8 cellular contexts compared by ENCODE assay signal in the genomic region with DNA sequence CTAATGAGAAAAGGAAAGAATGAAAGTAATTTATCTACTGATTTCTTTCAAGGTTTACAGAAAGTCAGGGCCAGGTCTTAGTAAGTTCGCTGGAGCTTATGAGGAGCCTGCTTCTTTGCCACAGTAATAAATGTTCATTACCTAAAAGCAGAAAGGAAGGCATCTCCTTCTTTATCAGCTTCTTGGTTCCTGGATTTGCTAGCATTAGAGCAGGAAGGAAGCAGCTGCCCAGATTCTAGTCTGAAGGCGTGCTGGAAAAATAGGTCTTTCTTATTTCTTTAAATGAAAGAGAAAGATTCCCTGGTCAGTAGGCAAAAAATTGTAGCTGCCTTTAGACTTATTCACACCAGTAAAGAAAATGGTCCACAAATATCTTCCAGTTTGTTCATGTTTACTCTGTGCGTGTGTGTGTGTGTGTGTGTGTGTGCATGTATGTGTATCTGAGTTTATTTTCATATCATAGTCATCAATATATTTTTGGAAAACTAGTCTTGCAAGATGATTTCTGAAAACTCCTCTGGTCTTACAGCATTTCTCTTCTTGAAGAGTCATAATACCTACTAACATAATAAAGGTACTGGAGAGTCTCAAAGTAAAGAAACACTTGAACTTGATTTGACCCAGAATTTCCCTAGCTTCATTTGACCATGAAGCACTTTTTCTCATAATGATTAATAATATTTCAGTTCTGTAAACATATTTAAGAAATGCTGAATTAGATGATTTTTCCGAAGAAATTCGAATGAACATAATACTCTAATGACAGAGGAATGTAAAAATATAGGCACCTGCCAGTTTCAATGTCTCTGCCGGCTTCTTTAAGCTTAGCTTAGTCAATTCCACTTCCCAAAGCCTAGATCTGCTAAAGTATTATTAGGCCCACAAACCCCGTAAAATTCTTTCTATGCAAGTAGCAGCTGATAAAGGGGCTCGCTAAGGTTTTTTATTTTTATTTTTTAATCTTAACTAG.
A peak's percentile ranks its signal among the peaks of the same experiment; 100 is the strongest.
DNase-seq lines count a peak whose midpoint lies in the region; ATAC-seq, FAIRE-seq and TF ChIP-seq lines count a peak whose summit lies in the region.

No MANE protein-coding gene starts in this region.

- 63% methylated on average over 8 of the region's 8 CpGs for WGBS in liver
- WGBS in HepG2 (ENCODE audit: low lambda C conversion rate): 31% methylated on average over 8 of the region's 8 CpGs
- 20 to 25% methylated on average over 8 of the region's 8 CpGs for WGBS in aorta, 2 donors

- H3K79me2 ChIP-seq in HepG2 (ENCODE audit: insufficient read depth, low read length): no peaks in the 10 kb centered on the region

- H3K27me3 ChIP-seq in liver (ENCODE audit: control insufficient read depth in 4 of 4, insufficient read depth in 4 of 4, low read length in 3 of 4): no peaks in the 10 kb centered on the region
- no peaks in the 10 kb centered on the region for H3K27me3 ChIP-seq in HepG2 (ENCODE audit: control insufficient read depth in 1 of 2, insufficient read depth in 2 of 2, low read length in 2 of 2)
- H3K27me3 ChIP-seq in aorta (ENCODE audit: control insufficient read depth in 1 of 2, insufficient read depth in 2 of 2, low read length in 1 of 2): no peaks in the 10 kb centered on the region
- H3K27me3 ChIP-seq in HAP-1 (ENCODE audit: low read depth): peaks cover 2% of the 10 kb centered on the region

- TF ChIP-seq EP300 in HepG2 (IDR thresholded peaks at IDR 0.05; ENCODE audit: low read depth in 2 of 2, low read length in 2 of 2) (no peak), HepG2 (CRISPR knock-in tag; IDR thresholded peaks at IDR 0.05; ENCODE audit: borderline replicate concordance) (no peak)

- TF ChIP-seq CTCF in liver (IDR thresholded peaks at IDR 0.05; ENCODE audit: low read depth, low read length, missing input control) (no peak), HepG2 (CRISPR knock-in tag; IDR thresholded peaks at IDR 0.05) (no peak), foreskin fibroblast (IDR thresholded peaks at IDR 0.05; ENCODE audit: low read depth, low read length) (no peak)

- no peak overlapping the region for H3K4me2 ChIP-seq in HepG2 (ENCODE audit: low read depth, low read length)

- POLR2A ChIA-PET in HepG2 (lab: Yijun Ruan, JAX): no interaction called here

- BruUV-seq in HepG2 (replicated peaks; lab: Mats Ljungman, UMichigan): no TSS peak

- in situ Hi-C loops in HepG2 (cut with HindIII; ENCODE audit: extremely low pct_ligation_motif_present, low pct_unique_long_range_greater_than_20kb): no loop called here
- in situ Hi-C loops in KBM-7 (cut with MboI; ENCODE audit: low pct_unique_long_range_greater_than_20kb, low sequenced_read_pairs): no loop called here
- in situ Hi-C loops in HAP-1 (cut with MboI; ENCODE audit: low sequenced_read_pairs): no loop called here

- H3K27ac ChIP-seq in liver (ENCODE audit: low read depth in 1 of 2, low read length in 2 of 2) (peak overlapping the region; percentile 72 to 79), HepG2 (ENCODE audit: extremely low read length, insufficient read depth, low read length) (no peak overlapping the region), aorta (ENCODE audit: low read depth in 1 of 2, low read length in 2 of 2) (peak overlapping the region; percentile 75 to 90)

- FAIRE-seq in HepG2 (lab: Jason Lieb, UNC): no peak

- no peak for DNase-seq in HepG2 (ENCODE audit: low spot score)
- peak; percentile 32 for DNase-seq in KBM-7
- peak; percentile 33 to 43 for DNase-seq in foreskin fibroblast
- DNase-seq in aorta: no peak
- no peak for DNase-seq in ureter (ENCODE audit: low spot score)
- no peak for DNase-seq in HAP-1 (ENCODE audit: low spot score in 2 of 2)
- no peak for DNase-seq in DMS153 (lab: John Stamatoyannopoulos, UW)

- CTCF ChIA-PET in HepG2 (lab: Yijun Ruan, JAX; ENCODE audit: low intra/inter-chr PET ratio, low total read pairs): no interaction called here

- H3K9ac ChIP-seq in liver (ENCODE audit: low read depth in 1 of 2, low read length in 2 of 2) (peak overlapping the region in 1 of 2 donors; percentile 36), HepG2 (ENCODE audit: insufficient read depth, low read depth, low read length) (no peak overlapping the region)

- no peak for TF ChIP-seq RAD21 in liver (IDR thresholded peaks at IDR 0.05)
- TF ChIP-seq RAD21 in HepG2 (CRISPR knock-in tag; IDR thresholded peaks at IDR 0.05): no peak

- H3K36me3 ChIP-seq in liver (ENCODE audit: control insufficient read depth in 4 of 4, insufficient read depth in 3 of 4, low read depth in 1 of 4, low read length in 3 of 4) (no peaks in the 10 kb centered on the region), HepG2 (replicated peaks in 1 of 2; ENCODE audit: control insufficient read depth in 1 of 2, insufficient read depth in 2 of 2, low read length in 2 of 2) (no peaks in the 10 kb centered on the region), aorta (ENCODE audit: control insufficient read depth in 1 of 2, insufficient read depth in 2 of 2, low read length in 1 of 2) (no peaks in the 10 kb centered on the region), HAP-1 (replicated peaks) (no peaks in the 10 kb centered on the region)

- intact Hi-C loops in HepG2 (cut with micrococcal nuclease; ENCODE audit: unreplicated experiment) (no loop called here), aorta (cut with DNase I) (no loop called here)

- H3K4me3 ChIP-seq in liver (ENCODE audit: low read depth in 1 of 3, low read length in 3 of 3) (no peak overlapping the region), HepG2 (replicated peaks in 1 of 3; ENCODE audit: insufficient read depth in 1 of 3, low read depth in 2 of 3, low read length in 3 of 3) (no peak overlapping the region), foreskin fibroblast (ENCODE audit: low read depth in 1 of 2, low read length in 2 of 2) (no peak overlapping the region), aorta (ENCODE audit: low read length in 2 of 2) (no peak overlapping the region), HAP-1 (no peak overlapping the region)

- no peak for TF ChIP-seq POLR2A in HepG2 (IDR thresholded peaks at IDR 0.05; ENCODE audit: insufficient read depth in 1 of 2, low read depth in 2 of 2, low read length in 2 of 2)

- ATAC-seq in HepG2 (no peak), aorta (ENCODE audit: low FRiP score) (no peak)

- H2AFZ ChIP-seq in HepG2 (ENCODE audit: low read length): no peak overlapping the region

- H3K9me3 ChIP-seq in liver (ENCODE audit: control insufficient read depth in 4 of 4, low read length in 3 of 4): no peaks in the 10 kb centered on the region
- no peaks in the 10 kb centered on the region for H3K9me3 ChIP-seq in HepG2 (ENCODE audit: low read length)
- no peaks in the 10 kb centered on the region for H3K9me3 ChIP-seq in aorta (ENCODE audit: control insufficient read depth, low read length)
- H3K9me3 ChIP-seq in HAP-1: no peaks in the 10 kb centered on the region

- H4K20me1 ChIP-seq in HepG2 (ENCODE audit: insufficient read depth, low read length): no peaks in the 10 kb centered on the region

- H3K4me1 ChIP-seq in liver (ENCODE audit: control insufficient read depth in 4 of 4, insufficient read depth in 4 of 4, low read length in 3 of 4): peaks cover 4 to 35% (median 31%) of the 10 kb centered on the region in 4 donors
- H3K4me1 ChIP-seq in HepG2 (ENCODE audit: insufficient read depth, low read length): peaks cover 7% of the 10 kb centered on the region
- peaks cover 4 to 18% of the 10 kb centered on the region in 2 donors for H3K4me1 ChIP-seq in aorta (ENCODE audit: control insufficient read depth in 1 of 2, insufficient read depth in 2 of 2, low read length in 2 of 2)
- no peaks in the 10 kb centered on the region for H3K4me1 ChIP-seq in HAP-1

TF ChIP-seq in liver, 16 proteins besides CTCF, POLR2A, EP300 and RAD21 (continues in another document):
- TF ChIP-seq HNF4A (conservative IDR thresholded peaks at IDR 0.05): no peak
- TF ChIP-seq HNF4G (IDR thresholded peaks at IDR 0.05): no peak
- no peak for TF ChIP-seq JUND (IDR thresholded peaks at IDR 0.05)
- no peak for TF ChIP-seq FOXA2 (IDR thresholded peaks at IDR 0.05)
- no peak for TF ChIP-seq SP1 (IDR thresholded peaks at IDR 0.05)
- no peak for TF ChIP-seq YY1 (IDR thresholded peaks at IDR 0.05)
- TF ChIP-seq, protein P1, sequence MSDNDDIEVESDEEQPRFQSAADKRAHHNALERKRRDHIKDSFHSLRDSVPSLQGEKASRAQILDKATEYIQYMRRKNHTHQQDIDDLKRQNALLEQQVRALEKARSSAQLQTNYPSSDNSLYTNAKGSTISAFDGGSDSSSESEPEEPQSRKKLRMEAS (IDR thresholded peaks at IDR 0.05): no peak
- no peak for TF ChIP-seq NR2F2 (IDR thresholded peaks at IDR 0.05)
- TF ChIP-seq FOXA1 (IDR thresholded peaks at IDR 0.05): no peak

TF ChIP-seq in HepG2, 621 proteins besides CTCF, POLR2A, EP300 and RAD21 (continues in another document):
- TF ChIP-seq ZFP36L2 (CRISPR knock-in tag; IDR thresholded peaks at IDR 0.05) (no peak), KLF15 (CRISPR knock-in tag; IDR thresholded peaks at IDR 0.05; ENCODE audit: borderline replicate concordance) (no peak), USF2 (IDR thresholded peaks at IDR 0.05; ENCODE audit: low read depth, low read length) (no peak), USF2 (CRISPR knock-in tag; IDR thresholded peaks at IDR 0.05; ENCODE audit: borderline replicate concordance) (no peak), HES4 (CRISPR knock-in tag; IDR thresholded peaks at IDR 0.05; ENCODE audit: borderline replicate concordance) (no peak)

Comparison
In these comparisons a context has a peak if more than half of its experiments do, and no peak if none do; other contexts are left out.
1. DNase-seq: peak in KBM-7 (single experiment) and foreskin fibroblast (2 of 2); none in HepG2 (single experiment), aorta (0 of 2), ureter (single experiment), HAP-1 (0 of 2) and DMS153 (single experiment).